26 cellular contexts compared by ENCODE assay signal in the genomic region with DNA sequence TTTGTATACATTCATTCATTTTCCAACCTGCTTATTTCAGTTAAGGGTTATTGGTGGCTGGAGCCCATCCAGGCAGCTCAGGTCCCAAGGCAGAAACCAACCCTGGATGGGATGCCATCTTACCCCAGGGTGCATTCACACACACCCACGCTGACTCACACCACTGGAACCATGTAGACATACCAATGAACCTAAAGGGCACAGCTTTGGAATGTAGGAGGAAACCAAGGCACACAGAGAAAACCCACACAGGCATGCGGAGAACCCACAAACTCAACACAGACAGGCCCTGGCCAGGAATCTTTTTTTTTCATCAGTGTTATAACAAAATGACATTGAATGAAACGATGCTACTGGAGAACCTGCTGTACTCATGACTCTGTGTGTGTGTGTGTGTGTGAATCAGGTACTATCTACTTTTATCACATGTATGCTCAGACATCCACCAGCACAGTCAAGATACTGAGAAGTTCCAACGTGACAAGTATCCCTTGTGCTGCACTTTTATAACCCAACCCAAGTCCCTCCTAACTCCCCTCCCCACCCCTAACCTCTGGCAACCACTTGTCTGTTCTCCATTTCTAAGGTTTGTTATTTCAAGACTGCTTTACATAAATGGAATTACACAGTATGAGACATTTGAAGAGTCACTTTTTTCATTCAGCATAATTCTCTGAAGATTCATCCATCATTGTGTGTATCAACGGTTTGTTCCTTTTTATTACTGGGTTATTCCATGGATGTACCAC.
DNase-seq lines count a peak whose midpoint lies in the region; ATAC-seq, FAIRE-seq and TF ChIP-seq lines count a peak whose summit lies in the region.
"Had no signal": no experiment of that assay in that cellular context is flagged by ENCODE, and none has a peak within 500 bp of the region (broad histone marks: within the 10 kb centered on the region; RNA-seq: fewer than 3 reads in every experiment).

No MANE protein-coding gene starts in this region.

- H3K9me3 ChIP-seq in MM.1S (replicated peaks; ENCODE audit: insufficient read depth, low read length) (no peaks in the 10 kb centered on the region), keratinocyte (ENCODE audit: control insufficient read depth, low read depth, low read length) (no peaks in the 10 kb centered on the region)
- H3K9me3 ChIP-seq: colonic mucosa, gastroesophageal sphincter, left lung, psoas muscle had no signal

- H3K9me3 Mint-ChIP-seq in Calu3 (ENCODE audit: low read depth, unreplicated experiment) = no peaks in the 10 kb centered on the region
- H3K9me3 Mint-ChIP-seq: activated T-cell treated with anti-CD3 and anti-CD28 coated beads, Interleukin-2, amount 50 U/mL, for 72 hours; endodermal cell had no signal

- no peak overlapping the region for H2AFZ ChIP-seq in MM.1S (ENCODE audit: low read length)
- no peak overlapping the region for H2AFZ ChIP-seq in keratinocyte (ENCODE audit: control insufficient read depth, low read length)
- H2AFZ ChIP-seq: hepatocyte had no signal

- no peaks in the 10 kb centered on the region for H3K9me1 ChIP-seq in keratinocyte (ENCODE audit: control insufficient read depth, extremely low read depth, insufficient read depth, low read length)

- H3K27me3 Mint-ChIP-seq in Calu3 (ENCODE audit: unreplicated experiment) = peaks cover 16% of the 10 kb centered on the region
- H3K27me3 Mint-ChIP-seq: CD4-positive, CD25-positive, alpha-beta regulatory T cell; IgD-negative memory B cell had no signal

- no TSS peak for BruUV-seq in Calu3 (replicated peaks; lab: Mats Ljungman, UMichigan)

- H3K4me1 ChIP-seq in MM.1S (ENCODE audit: low read length) (peaks cover 7% of the 10 kb centered on the region), keratinocyte (ENCODE audit: control insufficient read depth, extremely low read depth, insufficient read depth, low read length) (no peaks in the 10 kb centered on the region)
- H3K4me1 ChIP-seq: colonic mucosa, gastroesophageal sphincter, left lung, psoas muscle had no signal

- no peak overlapping the region for H3K9ac ChIP-seq in MM.1S (ENCODE audit: low read length)
- no peak overlapping the region for H3K9ac ChIP-seq in keratinocyte (ENCODE audit: control insufficient read depth, extremely low read depth, insufficient read depth, low read length)

- H3K27me3 ChIP-seq in MM.1S (replicated peaks; ENCODE audit: insufficient read depth, low read length) = no peaks in the 10 kb centered on the region
- no peaks in the 10 kb centered on the region for H3K27me3 ChIP-seq in keratinocyte (ENCODE audit: control insufficient read depth, extremely low read depth, insufficient read depth, low read length)
- H3K27me3 ChIP-seq: colonic mucosa, hepatocyte, left lung had no signal

- no peaks in the 10 kb centered on the region for H3K36me3 Mint-ChIP-seq in Calu3 (ENCODE audit: insufficient read depth, unreplicated experiment)
- H3K36me3 Mint-ChIP-seq: CD4-positive, CD25-positive, alpha-beta regulatory T cell; IgD-negative memory B cell had no signal

- TF ChIP-seq CTCF in Calu3 (IDR thresholded peaks at IDR 0.05; ENCODE audit: unreplicated experiment) (no peak), MM.1S (IDR thresholded peaks at IDR 0.05; ENCODE audit: low read length) (no peak), keratinocyte (optimal IDR thresholded peaks at IDR 0.05 in 1 of 3, IDR thresholded peaks at IDR 0.05 in 1 of 3, conservative IDR thresholded peaks at IDR 0.05 in 1 of 3; ENCODE audit: extremely low read depth in 1 of 3, insufficient read depth in 2 of 3, low read length in 3 of 3) (no peak), coronary artery (IDR thresholded peaks at IDR 0.05) (no peak)

- intact Hi-C loops in Calu3 (cut with micrococcal nuclease; ENCODE audit: unreplicated experiment) = no loop called here

- no peak overlapping the region for H3K27ac Mint-ChIP-seq in Calu3 (ENCODE audit: unreplicated experiment)
- H3K27ac Mint-ChIP-seq: activated T-cell treated with anti-CD3 and anti-CD28 coated beads, Interleukin-2, amount 50 U/mL, for 72 hours; CD4-positive, CD25-positive, alpha-beta regulatory T cell; endodermal cell; IgD-negative memory B cell had no signal

- no peak overlapping the region for H3K4me3 ChIP-seq in MM.1S (ENCODE audit: low read length)
- no peak overlapping the region for H3K4me3 ChIP-seq in keratinocyte (ENCODE audit: control insufficient read depth in 2 of 3, extremely low read depth in 1 of 3, insufficient read depth in 2 of 3, low read depth in 1 of 3, low read length in 3 of 3)
- H3K4me3 ChIP-seq in coronary artery = no peak overlapping the region
- H3K4me3 ChIP-seq: colonic mucosa, gastroesophageal sphincter, hepatocyte, left lung, psoas muscle had no signal

- H3F3A ChIP-seq in MM.1S (ENCODE audit: insufficient read depth, low read length) = no peaks in the 10 kb centered on the region

- no peak overlapping the region for H3K4me2 ChIP-seq in MM.1S (ENCODE audit: low read depth, low read length)
- no peak overlapping the region for H3K4me2 ChIP-seq in keratinocyte (ENCODE audit: control insufficient read depth, extremely low read depth, insufficient read depth, low read depth, low read length)
- H3K4me2 ChIP-seq: hepatocyte had no signal

- FAIRE-seq in keratinocyte (lab: Jason Lieb, UNC) = no peak
- FAIRE-seq: GM12891 had no signal

- no peaks in the 10 kb centered on the region for H3K9me2 ChIP-seq in MM.1S (replicated peaks; ENCODE audit: insufficient read depth, low read length)

- CTCF ChIA-PET in Calu3 (lab: Charles Lee) = no interaction called here

- H4K20me1 ChIP-seq in MM.1S (ENCODE audit: insufficient read depth, low read length) (no peaks in the 10 kb centered on the region), keratinocyte (ENCODE audit: control insufficient read depth, extremely low read depth, insufficient read depth, low read length) (no peaks in the 10 kb centered on the region)

- H3K36me3 ChIP-seq in MM.1S (replicated peaks; ENCODE audit: insufficient read depth, low read length) = no peaks in the 10 kb centered on the region
- no peaks in the 10 kb centered on the region for H3K36me3 ChIP-seq in keratinocyte (ENCODE audit: control insufficient read depth in 2 of 2, extremely low read depth in 1 of 2, insufficient read depth in 2 of 2, low read length in 2 of 2)
- H3K36me3 ChIP-seq: colonic mucosa, gastroesophageal sphincter, left lung had no signal

- DNase-seq in Calu3 = peak; percentile 44
- DNase-seq in MM.1S = peak; percentile 18
- peak; percentile 63 for DNase-seq in amniotic epithelial cell (ENCODE audit: low read depth)
- DNase-seq in keratinocyte (ENCODE audit: low read depth, low spot score) = peak; percentile 41
- DNase-seq in cortex of kidney (lab: John Stamatoyannopoulos, UW) = no peak
- no peak for DNase-seq in coronary artery (ENCODE audit: low spot score)
- DNase-seq in OCI-M2 (lab: John Stamatoyannopoulos, UW; ENCODE audit: unreplicated experiment) = no peak
- DNase-seq: activated CD4-positive, CD25-positive, alpha-beta regulatory T cell; activated naive CD4-positive, alpha-beta T cell; activated T-cell treated with anti-CD3 and anti-CD28 coated beads, Interleukin-2, amount 50 U/mL, for 72 hours; CD4-positive, CD25-positive, alpha-beta regulatory T cell; colonic mucosa; endodermal cell; GOT3; left lung; mesendoderm; NCI-H1436 treated with DMSO at 0.1 percent for 48 hours; psoas muscle; Right ventricle myocardium superior; stimulated activated CD4-positive, alpha-beta T cell treated with anti-CD3 and anti-CD28 coated beads, Interleukin-15, amount 100 ng/mL, for 24 hours; stimulated activated naive CD4-positive, alpha-beta T cell had no signal

- H3K4me1 Mint-ChIP-seq in Calu3 (ENCODE audit: low read depth, unreplicated experiment) = no peaks in the 10 kb centered on the region
- H3K4me1 Mint-ChIP-seq: CD4-positive, CD25-positive, alpha-beta regulatory T cell; endodermal cell had no signal

- dilution Hi-C loops in keratinocyte (cut with MboI; ENCODE audit: extremely low pct_ligation_motif_present, low sequenced_read_pairs) = no loop called here

- no peak for ATAC-seq in GM21723 (IDR thresholded peaks at IDR 0.05; ENCODE audit: unreplicated experiment)
- ATAC-seq: activated T-cell treated with anti-CD3 and anti-CD28 coated beads, Interleukin-2, amount 50 U/mL, for 72 hours; gastroesophageal sphincter; left lung; psoas muscle had no signal

- no peaks in the 10 kb centered on the region for H3K79me2 ChIP-seq in MM.1S (ENCODE audit: low read length)
- H3K79me2 ChIP-seq in keratinocyte (ENCODE audit: control insufficient read depth, insufficient read depth, low read length) = no peaks in the 10 kb centered on the region
- H3K79me2 ChIP-seq: hepatocyte had no signal

- H3K4me3 Mint-ChIP-seq in Calu3 (ENCODE audit: low read depth, unreplicated experiment) = no peak overlapping the region
- H3K4me3 Mint-ChIP-seq: activated T-cell treated with anti-CD3 and anti-CD28 coated beads, Interleukin-2, amount 50 U/mL, for 72 hours; CD4-positive, CD25-positive, alpha-beta regulatory T cell; endodermal cell; IgD-negative memory B cell had no signal

- no peak overlapping the region for H3K27ac ChIP-seq in MM.1S (ENCODE audit: low read length)
- no peak overlapping the region for H3K27ac ChIP-seq in keratinocyte (ENCODE audit: control insufficient read depth, insufficient read depth, low read length)
- H3K27ac ChIP-seq in coronary artery = no peak overlapping the region
- H3K27ac ChIP-seq: colonic mucosa, gastroesophageal sphincter, hepatocyte, left lung, psoas muscle had no signal

Comparison
In these comparisons a context has a peak if more than half of its experiments do, and no peak if none do; other contexts are left out.
1. DNase-seq: peak in Calu3 (single experiment), MM.1S (single experiment), amniotic epithelial cell (single experiment) and keratinocyte (single experiment); none in cortex of kidney (single experiment), coronary artery (single experiment) and OCI-M2 (single experiment).